1 cellular context compared by ENCODE assay signal in the genomic region with DNA sequence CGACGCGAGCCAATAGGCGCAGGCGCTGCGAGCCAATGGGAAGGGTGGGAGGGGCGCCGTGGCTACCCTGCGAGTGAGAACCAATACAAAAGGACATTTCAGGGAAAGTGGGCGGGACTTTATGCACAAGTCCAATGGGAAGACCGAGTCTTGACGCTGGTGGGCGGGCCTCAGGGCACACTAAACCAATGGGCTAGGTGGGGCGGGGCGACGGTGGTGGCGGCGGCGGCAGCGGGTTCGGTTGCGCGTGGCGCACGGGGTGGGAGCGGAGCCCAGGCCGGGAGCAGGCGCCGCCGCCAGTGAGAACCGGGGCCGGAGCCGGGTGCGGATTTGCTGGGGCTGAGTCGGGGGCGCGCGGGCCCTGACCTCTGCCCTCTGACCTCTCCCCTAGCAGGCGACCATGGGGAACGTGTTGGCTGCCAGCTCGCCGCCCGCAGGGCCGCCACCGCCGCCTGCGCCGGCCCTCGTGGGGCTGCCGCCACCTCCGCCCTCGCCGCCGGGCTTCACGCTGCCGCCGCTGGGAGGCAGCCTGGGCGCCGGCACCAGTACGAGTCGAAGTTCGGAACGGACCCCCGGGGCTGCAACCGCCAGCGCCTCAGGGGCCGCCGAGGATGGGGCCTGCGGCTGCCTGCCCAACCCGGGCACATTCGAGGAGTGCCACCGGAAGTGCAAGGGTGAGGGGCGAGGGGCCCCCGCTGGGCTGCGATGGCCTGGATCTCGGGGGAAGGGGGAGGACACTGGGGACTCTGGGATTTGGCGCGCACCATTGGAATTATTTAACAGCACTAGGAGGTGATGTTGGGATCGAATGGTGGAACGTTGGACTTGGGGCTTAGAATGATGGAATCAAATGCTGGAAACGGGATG.
TF ChIP-seq lines count a peak whose summit lies in the region.

A gene (plus strand): TSS at position 239 of the 867 bp plus-strand sequence. CDS start 162 bp downstream, at position 401.

TF ChIP-seq in HepG2, 621 proteins besides CTCF, POLR2A, EP300 and RAD21 (continued from another document and continues in another):
- TF ChIP-seq, protein P1, sequence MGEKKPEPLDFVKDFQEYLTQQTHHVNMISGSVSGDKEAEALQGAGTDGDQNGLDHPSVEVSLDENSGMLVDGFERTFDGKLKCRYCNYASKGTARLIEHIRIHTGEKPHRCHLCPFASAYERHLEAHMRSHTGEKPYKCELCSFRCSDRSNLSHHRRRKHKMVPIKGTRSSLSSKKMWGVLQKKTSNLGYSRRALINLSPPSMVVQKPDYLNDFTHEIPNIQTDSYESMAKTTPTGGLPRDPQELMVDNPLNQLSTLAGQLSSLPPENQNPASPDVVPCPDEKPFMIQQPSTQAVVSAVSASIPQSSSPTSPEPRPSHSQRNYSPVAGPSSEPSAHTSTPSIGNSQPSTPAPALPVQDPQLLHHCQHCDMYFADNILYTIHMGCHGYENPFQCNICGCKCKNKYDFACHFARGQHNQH (CRISPR knock-in tag; IDR thresholded peaks at IDR 0.05): 0 out of 2 replicates have a peak, but pooled peaks have one; percentile 12
- TF ChIP-seq HMG20B (CRISPR knock-in tag; conservative IDR thresholded peaks at IDR 0.05): no peak
- TF ChIP-seq RBFOX2 (IDR thresholded peaks at IDR 0.05; ENCODE audit: low read depth, low read length): peak; percentile 92
- TF ChIP-seq KAT8 (CRISPR knock-in tag; IDR thresholded peaks at IDR 0.05): no peak
- TF ChIP-seq ZNF878 (CRISPR knock-in tag; IDR thresholded peaks at IDR 0.05): no peak
- TF ChIP-seq, protein P2, sequence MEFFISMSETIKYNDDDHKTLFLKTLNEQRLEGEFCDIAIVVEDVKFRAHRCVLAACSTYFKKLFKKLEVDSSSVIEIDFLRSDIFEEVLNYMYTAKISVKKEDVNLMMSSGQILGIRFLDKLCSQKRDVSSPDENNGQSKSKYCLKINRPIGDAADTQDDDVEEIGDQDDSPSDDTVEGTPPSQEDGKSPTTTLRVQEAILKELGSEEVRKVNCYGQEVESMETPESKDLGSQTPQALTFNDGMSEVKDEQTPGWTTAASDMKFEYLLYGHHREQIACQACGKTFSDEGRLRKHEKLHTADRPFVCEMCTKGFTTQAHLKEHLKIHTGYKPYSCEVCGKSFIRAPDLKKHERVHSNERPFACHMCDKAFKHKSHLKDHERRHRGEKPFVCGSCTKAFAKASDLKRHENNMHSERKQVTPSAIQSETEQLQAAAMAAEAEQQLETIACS (CRISPR knock-in tag; IDR thresholded peaks at IDR 0.05): no peak
- TF ChIP-seq, protein P3, sequence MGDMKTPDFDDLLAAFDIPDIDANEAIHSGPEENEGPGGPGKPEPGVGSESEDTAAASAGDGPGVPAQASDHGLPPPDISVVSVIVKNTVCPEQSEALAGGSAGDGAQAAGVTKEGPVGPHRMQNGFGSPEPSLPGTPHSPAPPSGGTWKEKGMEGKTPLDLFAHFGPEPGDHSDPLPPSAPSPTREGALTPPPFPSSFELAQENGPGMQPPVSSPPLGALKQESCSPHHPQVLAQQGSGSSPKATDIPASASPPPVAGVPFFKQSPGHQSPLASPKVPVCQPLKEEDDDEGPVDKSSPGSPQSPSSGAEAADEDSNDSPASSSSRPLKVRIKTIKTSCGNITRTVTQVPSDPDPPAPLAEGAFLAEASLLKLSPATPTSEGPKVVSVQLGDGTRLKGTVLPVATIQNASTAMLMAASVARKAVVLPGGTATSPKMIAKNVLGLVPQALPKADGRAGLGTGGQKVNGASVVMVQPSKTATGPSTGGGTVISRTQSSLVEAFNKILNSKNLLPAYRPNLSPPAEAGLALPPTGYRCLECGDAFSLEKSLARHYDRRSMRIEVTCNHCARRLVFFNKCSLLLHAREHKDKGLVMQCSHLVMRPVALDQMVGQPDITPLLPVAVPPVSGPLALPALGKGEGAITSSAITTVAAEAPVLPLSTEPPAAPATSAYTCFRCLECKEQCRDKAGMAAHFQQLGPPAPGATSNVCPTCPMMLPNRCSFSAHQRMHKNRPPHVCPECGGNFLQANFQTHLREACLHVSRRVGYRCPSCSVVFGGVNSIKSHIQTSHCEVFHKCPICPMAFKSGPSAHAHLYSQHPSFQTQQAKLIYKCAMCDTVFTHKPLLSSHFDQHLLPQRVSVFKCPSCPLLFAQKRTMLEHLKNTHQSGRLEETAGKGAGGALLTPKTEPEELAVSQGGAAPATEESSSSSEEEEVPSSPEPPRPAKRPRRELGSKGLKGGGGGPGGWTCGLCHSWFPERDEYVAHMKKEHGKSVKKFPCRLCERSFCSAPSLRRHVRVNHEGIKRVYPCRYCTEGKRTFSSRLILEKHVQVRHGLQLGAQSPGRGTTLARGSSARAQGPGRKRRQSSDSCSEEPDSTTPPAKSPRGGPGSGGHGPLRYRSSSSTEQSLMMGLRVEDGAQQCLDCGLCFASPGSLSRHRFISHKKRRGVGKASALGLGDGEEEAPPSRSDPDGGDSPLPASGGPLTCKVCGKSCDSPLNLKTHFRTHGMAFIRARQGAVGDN (CRISPR knock-in tag; IDR thresholded peaks at IDR 0.05): peak; percentile 60
- TF ChIP-seq, protein P4, sequence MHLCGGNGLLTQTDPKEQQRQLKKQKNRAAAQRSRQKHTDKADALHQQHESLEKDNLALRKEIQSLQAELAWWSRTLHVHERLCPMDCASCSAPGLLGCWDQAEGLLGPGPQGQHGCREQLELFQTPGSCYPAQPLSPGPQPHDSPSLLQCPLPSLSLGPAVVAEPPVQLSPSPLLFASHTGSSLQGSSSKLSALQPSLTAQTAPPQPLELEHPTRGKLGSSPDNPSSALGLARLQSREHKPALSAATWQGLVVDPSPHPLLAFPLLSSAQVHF (CRISPR knock-in tag; IDR thresholded peaks at IDR 0.05): 0 out of 2 replicates have a peak, but pooled peaks have one; percentile 19
- TF ChIP-seq SOX13 (IDR thresholded peaks at IDR 0.05): peak; percentile 80
- no peak for TF ChIP-seq SOX13 (CRISPR knock-in tag; conservative IDR thresholded peaks at IDR 0.05 in 1 of 2, IDR thresholded peaks at IDR 0.05 in 1 of 2)
- no peak for TF ChIP-seq POLR2AphosphoS2 (IDR thresholded peaks at IDR 0.05; ENCODE audit: low read depth, low read length)
- no peak for TF ChIP-seq CENPX (CRISPR knock-in tag; IDR thresholded peaks at IDR 0.05)
- no peak for TF ChIP-seq TCF7 (IDR thresholded peaks at IDR 0.05; ENCODE audit: low read depth)
- TF ChIP-seq SP140L (CRISPR knock-in tag; IDR thresholded peaks at IDR 0.05; ENCODE audit: borderline replicate concordance): no peak
- TF ChIP-seq, protein P5, sequence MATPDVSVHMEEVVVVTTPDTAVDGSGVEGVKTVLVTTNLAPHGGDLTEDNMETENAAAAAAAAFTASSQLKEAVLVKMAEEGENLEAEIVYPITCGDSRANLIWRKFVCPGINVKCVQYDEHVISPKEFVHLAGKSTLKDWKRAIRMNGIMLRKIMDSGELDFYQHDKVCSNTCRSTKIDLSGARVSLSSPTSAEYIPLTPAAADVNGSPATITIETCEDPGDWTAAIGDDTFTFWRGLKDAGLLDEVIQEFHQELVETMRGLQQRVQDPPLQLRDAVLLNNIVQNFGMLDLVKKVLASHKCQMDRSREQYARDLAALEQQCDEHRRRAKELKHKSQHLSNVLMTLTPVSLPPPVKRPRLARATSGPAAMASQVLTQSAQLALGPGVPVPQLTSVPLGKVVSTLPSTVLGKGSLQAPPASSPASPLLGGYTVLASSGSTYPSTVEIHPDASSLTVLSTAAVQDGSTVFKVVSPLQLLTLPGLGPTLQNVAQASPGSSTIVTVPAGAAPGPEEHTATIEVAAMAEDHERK (CRISPR knock-in tag; IDR thresholded peaks at IDR 0.05; ENCODE audit: low read depth): peak; percentile 49; the same call in 1 of the 2 replicates
- TF ChIP-seq KAT2B (IDR thresholded peaks at IDR 0.05; ENCODE audit: borderline replicate concordance, low read depth, low read length): no peak
- TF ChIP-seq PAWR (CRISPR knock-in tag; IDR thresholded peaks at IDR 0.05; ENCODE audit: borderline replicate concordance): no peak
- TF ChIP-seq KMT2A (CRISPR knock-in tag; IDR thresholded peaks at IDR 0.05): no peak
- TF ChIP-seq, protein P6, sequence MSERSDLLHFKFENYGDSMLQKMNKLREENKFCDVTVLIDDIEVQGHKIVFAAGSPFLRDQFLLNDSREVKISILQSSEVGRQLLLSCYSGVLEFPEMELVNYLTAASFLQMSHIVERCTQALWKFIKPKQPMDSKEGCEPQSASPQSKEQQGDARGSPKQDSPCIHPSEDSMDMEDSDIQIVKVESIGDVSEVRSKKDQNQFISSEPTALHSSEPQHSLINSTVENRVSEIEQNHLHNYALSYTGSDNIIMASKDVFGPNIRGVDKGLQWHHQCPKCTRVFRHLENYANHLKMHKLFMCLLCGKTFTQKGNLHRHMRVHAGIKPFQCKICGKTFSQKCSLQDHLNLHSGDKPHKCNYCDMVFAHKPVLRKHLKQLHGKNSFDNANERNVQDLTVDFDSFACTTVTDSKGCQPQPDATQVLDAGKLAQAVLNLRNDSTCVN (CRISPR knock-in tag; IDR thresholded peaks at IDR 0.05; ENCODE audit: borderline replicate concordance): no peak
- TF ChIP-seq SMARCE1 (IDR thresholded peaks at IDR 0.05; ENCODE audit: borderline replicate concordance): no peak
- no peak for TF ChIP-seq KLF9 (CRISPR knock-in tag; IDR thresholded peaks at IDR 0.05; ENCODE audit: low read depth)
- TF ChIP-seq ZNF737 (CRISPR knock-in tag; IDR thresholded peaks at IDR 0.05; ENCODE audit: borderline replicate concordance): no peak
- TF ChIP-seq ZNF333 (CRISPR knock-in tag; IDR thresholded peaks at IDR 0.05; ENCODE audit: borderline replicate concordance): no peak
- no peak for TF ChIP-seq ZNF263 (CRISPR knock-in tag; IDR thresholded peaks at IDR 0.05)
- no peak for TF ChIP-seq ZNF572 (CRISPR knock-in tag; IDR thresholded peaks at IDR 0.05)
- no peak for TF ChIP-seq EEA1 (CRISPR knock-in tag; IDR thresholded peaks at IDR 0.05; ENCODE audit: borderline replicate concordance)
- TF ChIP-seq ZNF7 (CRISPR knock-in tag; IDR thresholded peaks at IDR 0.05): no peak
- TF ChIP-seq SOX5 (CRISPR knock-in tag; IDR thresholded peaks at IDR 0.05; ENCODE audit: borderline replicate concordance): no peak
- no peak for TF ChIP-seq SATB2 (CRISPR knock-in tag; IDR thresholded peaks at IDR 0.05)
- no peak for TF ChIP-seq TBX3 (IDR thresholded peaks at IDR 0.05; ENCODE audit: borderline replicate concordance)
- no peak for TF ChIP-seq ZNF20 (CRISPR knock-in tag; IDR thresholded peaks at IDR 0.05)
- TF ChIP-seq, protein P7, sequence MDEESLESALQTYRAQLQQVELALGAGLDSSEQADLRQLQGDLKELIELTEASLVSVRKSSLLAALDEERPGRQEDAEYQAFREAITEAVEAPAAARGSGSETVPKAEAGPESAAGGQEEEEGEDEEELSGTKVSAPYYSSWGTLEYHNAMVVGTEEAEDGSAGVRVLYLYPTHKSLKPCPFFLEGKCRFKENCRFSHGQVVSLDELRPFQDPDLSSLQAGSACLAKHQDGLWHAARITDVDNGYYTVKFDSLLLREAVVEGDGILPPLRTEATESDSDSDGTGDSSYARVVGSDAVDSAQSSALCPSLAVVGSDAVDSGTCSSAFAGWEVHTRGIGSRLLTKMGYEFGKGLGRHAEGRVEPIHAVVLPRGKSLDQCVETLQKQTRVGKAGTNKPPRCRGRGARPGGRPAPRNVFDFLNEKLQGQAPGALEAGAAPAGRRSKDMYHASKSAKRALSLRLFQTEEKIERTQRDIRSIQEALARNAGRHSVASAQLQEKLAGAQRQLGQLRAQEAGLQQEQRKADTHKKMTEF (CRISPR knock-in tag; IDR thresholded peaks at IDR 0.05): no peak
- TF ChIP-seq, protein P8, sequence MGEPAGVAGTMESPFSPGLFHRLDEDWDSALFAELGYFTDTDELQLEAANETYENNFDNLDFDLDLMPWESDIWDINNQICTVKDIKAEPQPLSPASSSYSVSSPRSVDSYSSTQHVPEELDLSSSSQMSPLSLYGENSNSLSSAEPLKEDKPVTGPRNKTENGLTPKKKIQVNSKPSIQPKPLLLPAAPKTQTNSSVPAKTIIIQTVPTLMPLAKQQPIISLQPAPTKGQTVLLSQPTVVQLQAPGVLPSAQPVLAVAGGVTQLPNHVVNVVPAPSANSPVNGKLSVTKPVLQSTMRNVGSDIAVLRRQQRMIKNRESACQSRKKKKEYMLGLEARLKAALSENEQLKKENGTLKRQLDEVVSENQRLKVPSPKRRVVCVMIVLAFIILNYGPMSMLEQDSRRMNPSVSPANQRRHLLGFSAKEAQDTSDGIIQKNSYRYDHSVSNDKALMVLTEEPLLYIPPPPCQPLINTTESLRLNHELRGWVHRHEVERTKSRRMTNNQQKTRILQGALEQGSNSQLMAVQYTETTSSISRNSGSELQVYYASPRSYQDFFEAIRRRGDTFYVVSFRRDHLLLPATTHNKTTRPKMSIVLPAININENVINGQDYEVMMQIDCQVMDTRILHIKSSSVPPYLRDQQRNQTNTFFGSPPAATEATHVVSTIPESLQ (CRISPR knock-in tag; conservative IDR thresholded peaks at IDR 0.05): no peak
- TF ChIP-seq, protein P9, sequence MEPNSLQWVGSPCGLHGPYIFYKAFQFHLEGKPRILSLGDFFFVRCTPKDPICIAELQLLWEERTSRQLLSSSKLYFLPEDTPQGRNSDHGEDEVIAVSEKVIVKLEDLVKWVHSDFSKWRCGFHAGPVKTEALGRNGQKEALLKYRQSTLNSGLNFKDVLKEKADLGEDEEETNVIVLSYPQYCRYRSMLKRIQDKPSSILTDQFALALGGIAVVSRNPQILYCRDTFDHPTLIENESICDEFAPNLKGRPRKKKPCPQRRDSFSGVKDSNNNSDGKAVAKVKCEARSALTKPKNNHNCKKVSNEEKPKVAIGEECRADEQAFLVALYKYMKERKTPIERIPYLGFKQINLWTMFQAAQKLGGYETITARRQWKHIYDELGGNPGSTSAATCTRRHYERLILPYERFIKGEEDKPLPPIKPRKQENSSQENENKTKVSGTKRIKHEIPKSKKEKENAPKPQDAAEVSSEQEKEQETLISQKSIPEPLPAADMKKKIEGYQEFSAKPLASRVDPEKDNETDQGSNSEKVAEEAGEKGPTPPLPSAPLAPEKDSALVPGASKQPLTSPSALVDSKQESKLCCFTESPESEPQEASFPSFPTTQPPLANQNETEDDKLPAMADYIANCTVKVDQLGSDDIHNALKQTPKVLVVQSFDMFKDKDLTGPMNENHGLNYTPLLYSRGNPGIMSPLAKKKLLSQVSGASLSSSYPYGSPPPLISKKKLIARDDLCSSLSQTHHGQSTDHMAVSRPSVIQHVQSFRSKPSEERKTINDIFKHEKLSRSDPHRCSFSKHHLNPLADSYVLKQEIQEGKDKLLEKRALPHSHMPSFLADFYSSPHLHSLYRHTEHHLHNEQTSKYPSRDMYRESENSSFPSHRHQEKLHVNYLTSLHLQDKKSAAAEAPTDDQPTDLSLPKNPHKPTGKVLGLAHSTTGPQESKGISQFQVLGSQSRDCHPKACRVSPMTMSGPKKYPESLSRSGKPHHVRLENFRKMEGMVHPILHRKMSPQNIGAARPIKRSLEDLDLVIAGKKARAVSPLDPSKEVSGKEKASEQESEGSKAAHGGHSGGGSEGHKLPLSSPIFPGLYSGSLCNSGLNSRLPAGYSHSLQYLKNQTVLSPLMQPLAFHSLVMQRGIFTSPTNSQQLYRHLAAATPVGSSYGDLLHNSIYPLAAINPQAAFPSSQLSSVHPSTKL (CRISPR knock-in tag; IDR thresholded peaks at IDR 0.05): no peak
- TF ChIP-seq POLR2G (IDR thresholded peaks at IDR 0.05; ENCODE audit: low read depth, low read length): peak; percentile 66
- TF ChIP-seq, protein P10, sequence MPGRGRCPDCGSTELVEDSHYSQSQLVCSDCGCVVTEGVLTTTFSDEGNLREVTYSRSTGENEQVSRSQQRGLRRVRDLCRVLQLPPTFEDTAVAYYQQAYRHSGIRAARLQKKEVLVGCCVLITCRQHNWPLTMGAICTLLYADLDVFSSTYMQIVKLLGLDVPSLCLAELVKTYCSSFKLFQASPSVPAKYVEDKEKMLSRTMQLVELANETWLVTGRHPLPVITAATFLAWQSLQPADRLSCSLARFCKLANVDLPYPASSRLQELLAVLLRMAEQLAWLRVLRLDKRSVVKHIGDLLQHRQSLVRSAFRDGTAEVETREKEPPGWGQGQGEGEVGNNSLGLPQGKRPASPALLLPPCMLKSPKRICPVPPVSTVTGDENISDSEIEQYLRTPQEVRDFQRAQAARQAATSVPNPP (CRISPR knock-in tag; IDR thresholded peaks at IDR 0.05): no peak
- TF ChIP-seq TRIM24 (CRISPR knock-in tag; IDR thresholded peaks at IDR 0.05): no peak
